1 cellular context compared by ENCODE assay signal in the genomic region with DNA sequence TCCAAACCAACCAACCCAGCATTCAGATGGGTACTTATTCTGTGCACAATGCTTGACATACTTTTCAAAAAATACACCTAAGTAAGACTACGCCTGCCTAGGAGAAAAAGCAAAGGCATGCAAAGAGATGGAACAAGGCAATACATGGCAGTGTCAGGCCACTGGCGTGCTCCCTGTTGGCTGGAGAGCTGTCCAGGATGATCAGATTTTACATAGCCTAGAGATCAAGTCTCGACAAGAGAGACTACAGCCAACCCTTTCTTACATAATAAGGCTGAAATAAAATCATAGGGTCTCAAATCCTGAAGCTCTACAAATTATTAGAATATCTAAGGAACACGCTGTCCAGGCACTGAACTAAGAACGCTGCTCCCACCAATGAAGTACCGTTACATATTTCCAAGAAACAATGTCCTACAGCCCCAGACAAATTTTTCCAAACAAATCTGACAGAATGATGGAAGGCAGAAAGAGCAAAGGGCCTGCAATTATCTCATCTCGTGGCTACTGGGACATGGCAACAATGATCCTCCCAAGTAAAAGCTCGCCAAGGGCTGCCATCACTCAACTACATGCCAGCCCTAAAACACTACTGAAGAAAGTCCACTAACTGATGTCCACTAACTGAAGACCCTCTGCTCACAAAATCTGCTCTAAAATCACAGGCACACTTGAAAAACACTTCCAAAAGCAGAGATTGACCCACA.
TF ChIP-seq lines count a peak whose summit lies in the region.

No MANE protein-coding gene starts in this region.

TF ChIP-seq in WTC11, 78 proteins besides CTCF, POLR2A, EP300 and RAD21 (continued from another document):
- TF ChIP-seq, protein P1, sequence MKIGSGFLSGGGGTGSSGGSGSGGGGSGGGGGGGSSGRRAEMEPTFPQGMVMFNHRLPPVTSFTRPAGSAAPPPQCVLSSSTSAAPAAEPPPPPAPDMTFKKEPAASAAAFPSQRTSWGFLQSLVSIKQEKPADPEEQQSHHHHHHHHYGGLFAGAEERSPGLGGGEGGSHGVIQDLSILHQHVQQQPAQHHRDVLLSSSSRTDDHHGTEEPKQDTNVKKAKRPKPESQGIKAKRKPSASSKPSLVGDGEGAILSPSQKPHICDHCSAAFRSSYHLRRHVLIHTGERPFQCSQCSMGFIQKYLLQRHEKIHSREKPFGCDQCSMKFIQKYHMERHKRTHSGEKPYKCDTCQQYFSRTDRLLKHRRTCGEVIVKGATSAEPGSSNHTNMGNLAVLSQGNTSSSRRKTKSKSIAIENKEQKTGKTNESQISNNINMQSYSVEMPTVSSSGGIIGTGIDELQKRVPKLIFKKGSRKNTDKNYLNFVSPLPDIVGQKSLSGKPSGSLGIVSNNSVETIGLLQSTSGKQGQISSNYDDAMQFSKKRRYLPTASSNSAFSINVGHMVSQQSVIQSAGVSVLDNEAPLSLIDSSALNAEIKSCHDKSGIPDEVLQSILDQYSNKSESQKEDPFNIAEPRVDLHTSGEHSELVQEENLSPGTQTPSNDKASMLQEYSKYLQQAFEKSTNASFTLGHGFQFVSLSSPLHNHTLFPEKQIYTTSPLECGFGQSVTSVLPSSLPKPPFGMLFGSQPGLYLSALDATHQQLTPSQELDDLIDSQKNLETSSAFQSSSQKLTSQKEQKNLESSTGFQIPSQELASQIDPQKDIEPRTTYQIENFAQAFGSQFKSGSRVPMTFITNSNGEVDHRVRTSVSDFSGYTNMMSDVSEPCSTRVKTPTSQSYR (CRISPR knock-in tag; IDR thresholded peaks at IDR 0.05): no peak
- TF ChIP-seq, protein P2, sequence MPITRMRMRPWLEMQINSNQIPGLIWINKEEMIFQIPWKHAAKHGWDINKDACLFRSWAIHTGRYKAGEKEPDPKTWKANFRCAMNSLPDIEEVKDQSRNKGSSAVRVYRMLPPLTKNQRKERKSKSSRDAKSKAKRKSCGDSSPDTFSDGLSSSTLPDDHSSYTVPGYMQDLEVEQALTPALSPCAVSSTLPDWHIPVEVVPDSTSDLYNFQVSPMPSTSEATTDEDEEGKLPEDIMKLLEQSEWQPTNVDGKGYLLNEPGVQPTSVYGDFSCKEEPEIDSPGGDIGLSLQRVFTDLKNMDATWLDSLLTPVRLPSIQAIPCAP (CRISPR knock-in tag; IDR thresholded peaks at IDR 0.05): no peak
- TF ChIP-seq SMAD4 (CRISPR knock-in tag; IDR thresholded peaks at IDR 0.05) (no peak), ESRRA (CRISPR knock-in tag; IDR thresholded peaks at IDR 0.05; ENCODE audit: borderline replicate concordance) (no peak), NR2C2 (CRISPR knock-in tag; IDR thresholded peaks at IDR 0.05) (no peak), ZNF416 (CRISPR knock-in tag; IDR thresholded peaks at IDR 0.05) (no peak)
- TF ChIP-seq, protein P3, sequence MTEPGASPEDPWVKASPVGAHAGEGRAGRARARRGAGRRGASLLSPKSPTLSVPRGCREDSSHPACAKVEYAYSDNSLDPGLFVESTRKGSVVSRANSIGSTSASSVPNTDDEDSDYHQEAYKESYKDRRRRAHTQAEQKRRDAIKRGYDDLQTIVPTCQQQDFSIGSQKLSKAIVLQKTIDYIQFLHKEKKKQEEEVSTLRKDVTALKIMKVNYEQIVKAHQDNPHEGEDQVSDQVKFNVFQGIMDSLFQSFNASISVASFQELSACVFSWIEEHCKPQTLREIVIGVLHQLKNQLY (CRISPR knock-in tag; IDR thresholded peaks at IDR 0.05): no peak
